ENCODE assay signal across 1 cellular context in genomic region chr6:27168108-27168507, GRCh38.
TF ChIP-seq lines count a peak whose summit lies in the region.

No MANE protein-coding gene starts in this region.

TF ChIP-seq in SK-N-SH treated with all-trans-retinoic acid at 6 μM for 48 hours, 23 proteins besides CTCF, POLR2A, EP300 and RAD21 (continued from another document):
- TF ChIP-seq PATZ1 (CRISPR knock-in tag; IDR thresholded peaks at IDR 0.05; ENCODE audit: borderline replicate concordance) (no peak), ZNF70 (CRISPR knock-in tag; IDR thresholded peaks at IDR 0.05) (no peak), ZNF565 (CRISPR knock-in tag; conservative IDR thresholded peaks at IDR 0.05; ENCODE audit: low read depth) (no peak), ZNF8 (CRISPR knock-in tag; IDR thresholded peaks at IDR 0.05) (no peak), ISL1 (CRISPR knock-in tag; IDR thresholded peaks at IDR 0.05) (no peak), ESRRG (CRISPR knock-in tag; IDR thresholded peaks at IDR 0.05) (no peak), SNAI2 (CRISPR knock-in tag; IDR thresholded peaks at IDR 0.05) (no peak)
